Comparison of ENCODE assay signal across 10 cellular contexts in the genomic region with DNA sequence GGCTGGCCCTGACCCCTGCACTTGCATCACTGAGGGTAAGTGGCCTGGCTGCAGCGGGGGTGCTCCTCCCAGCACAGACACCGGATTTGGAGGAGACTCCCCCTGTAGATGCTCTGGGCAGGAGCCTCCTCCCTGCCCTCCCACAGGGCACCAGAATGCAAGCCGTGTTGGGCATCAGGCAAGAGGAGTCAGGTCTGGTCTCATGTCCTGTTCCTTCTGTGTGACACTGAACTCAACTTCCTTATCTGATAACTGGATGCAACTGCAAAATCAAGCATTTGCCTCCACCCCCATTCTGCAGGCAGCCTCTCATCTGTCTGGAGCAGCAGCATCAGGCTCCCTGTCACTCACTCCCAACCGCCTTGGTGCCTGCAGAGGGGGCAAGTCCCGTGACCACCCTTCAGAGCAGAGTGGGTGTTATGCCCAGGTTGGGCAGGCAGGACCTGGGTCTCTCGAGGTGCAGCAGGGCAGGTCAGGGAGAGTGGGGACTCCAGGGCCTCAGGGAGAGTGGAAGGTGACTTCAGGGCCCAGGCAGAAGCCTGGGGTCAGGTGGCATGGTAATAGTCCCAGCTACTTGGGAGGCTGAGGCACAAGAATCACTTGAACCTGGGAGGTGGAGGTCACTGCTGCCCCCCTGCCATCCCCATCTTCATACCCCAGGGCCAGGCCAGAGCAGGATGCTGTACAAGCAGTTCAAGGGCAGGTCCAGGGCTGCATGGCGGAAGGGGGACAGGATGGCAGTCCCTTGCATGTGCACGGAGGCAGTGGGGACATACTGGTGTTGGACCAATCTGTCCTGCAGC. TPM values are rescaled to one million over a fixed set of nuclear protein-coding genes. Genes with fewer than 3 reads are reported as not detected.
DNase-seq lines count a peak whose midpoint lies in the region; ATAC-seq, FAIRE-seq and TF ChIP-seq lines count a peak whose summit lies in the region.
"Had no signal": no experiment of that assay in that cellular context is flagged by ENCODE, and none has a peak within 500 bp of the region (broad histone marks: within the 10 kb centered on the region; RNA-seq: fewer than 3 reads in every experiment).

No MANE protein-coding gene starts in this region.

- H3K27me3 ChIP-seq in H7 (ENCODE audit: control insufficient read depth, insufficient read depth, low read length) (no peaks in the 10 kb centered on the region), esophagus muscularis mucosa (no peaks in the 10 kb centered on the region), pancreas (no peaks in the 10 kb centered on the region)

- H3K27ac ChIP-seq in RWPE1 (peak overlapping the region; percentile 58), esophagus muscularis mucosa (replicated peaks in 1 of 4) (peak overlapping the region in 3 of 4 donors; percentile 16 to 39 (median 23)), pancreas (peak overlapping the region in 3 of 4 donors; percentile 2 to 17 (median 13))

- intact Hi-C loops in esophagus muscularis mucosa (cut with DNase I) (loop anchor here (10.0 kb wide), 1 partner anchor 339 kb away; no protein-coding TSS in a partner anchor), pancreas (cut with DNase I) (no loop called here), lower leg skin (cut with DNase I; ENCODE audit: low total_unique reads) (no loop called here)

- no peak for FAIRE-seq in pancreas (lab: Jason Lieb, UNC)

- H3K36me3 Mint-ChIP-seq in stimulated activated naive B cell treated with anti-CD40 and anti-IgM and Interleukin-4, amounts not matched to agents 10 μg/mL and 1 μg/mL and 100 μg/mL, for 72 hours: no peaks in the 10 kb centered on the region

- TF ChIP-seq CTCF in RWPE1 (conservative IDR thresholded peaks at IDR 0.05; ENCODE audit: low read depth) (no peak), esophagus muscularis mucosa (IDR thresholded peaks at IDR 0.05) (no peak), pancreas (IDR thresholded peaks at IDR 0.05) (no peak), lower leg skin (IDR thresholded peaks at IDR 0.05) (no peak)

- H3K27ac Mint-ChIP-seq in stimulated activated naive B cell treated with anti-CD40 and anti-IgM and Interleukin-4, amounts not matched to agents 10 μg/mL and 1 μg/mL and 100 μg/mL, for 72 hours: no peak overlapping the region

- no peak for TF ChIP-seq EP300 in esophagus muscularis mucosa (IDR thresholded peaks at IDR 0.05)

- POLR2A ChIA-PET in RWPE1 (lab: Yijun Ruan, JAX; ENCODE audit: low non-redundant PET): interaction anchor here (1.0 kb wide), 2 partner anchors 10 to 49 kb away, joined by 3 read pairs; partner anchors contain the start of gene RPL29

- no peaks in the 10 kb centered on the region for H3K9me3 Mint-ChIP-seq in stimulated activated naive B cell treated with anti-CD40 and anti-IgM and Interleukin-4, amounts not matched to agents 10 μg/mL and 1 μg/mL and 100 μg/mL, for 72 hours

- DNase-seq in H7: peak; percentile 71
- no peak for DNase-seq in RWPE1 (ENCODE audit: low spot score)
- no peak for DNase-seq in esophagus muscularis mucosa (ENCODE audit: extremely low spot score)
- no peak for DNase-seq in pancreas
- no peak for DNase-seq in stimulated activated naive B cell treated with anti-CD40 and anti-IgM and Interleukin-4, amounts not matched to agents 10 μg/mL and 1 μg/mL and 100 μg/mL, for 72 hours
- DNase-seq in lower leg skin (ENCODE audit: low spot score in 2 of 2): no peak
- DNase-seq: activated CD4-positive, alpha-beta T cell treated with anti-CD3 and anti-CD28 coated beads, Interleukin-2, amount 50 U/mL, for 4 hours; Caco-2 had no signal

- peaks cover 5 to 19% of the 10 kb centered on the region in 2 donors for H3K27me3 Mint-ChIP-seq in stimulated activated naive B cell treated with anti-CD40 and anti-IgM and Interleukin-4, amounts not matched to agents 10 μg/mL and 1 μg/mL and 100 μg/mL, for 72 hours

- TF ChIP-seq POLR2A in esophagus muscularis mucosa (IDR thresholded peaks at IDR 0.05; ENCODE audit: low read depth) (no peak), lower leg skin (IDR thresholded peaks at IDR 0.05) (no peak)

- ATAC-seq in pancreas: peak in 3 of 4 donors; percentile 3 to 21 (median 18)
- ATAC-seq in GM18502 (IDR thresholded peaks at IDR 0.05; ENCODE audit: poor library complexity, unreplicated experiment): no peak
- no peak for ATAC-seq in stimulated activated naive B cell treated with anti-CD40 and anti-IgM and Interleukin-4, amounts not matched to agents 10 μg/mL and 1 μg/mL and 100 μg/mL, for 72 hours (replicated peaks)
- no peak for ATAC-seq in HG02981 (IDR thresholded peaks at IDR 0.05; ENCODE audit: unreplicated experiment)

- peaks cover 27 to 34% (median 32%) of the 10 kb centered on the region in 4 donors for H3K4me1 ChIP-seq in esophagus muscularis mucosa
- H3K4me1 ChIP-seq in pancreas: peaks cover 4 to 11% (median 6%) of the 10 kb centered on the region in 3 donors
- H3K4me1 ChIP-seq: Caco-2 had no signal

- no peak overlapping the region for H3K4me3 ChIP-seq in H7 (ENCODE audit: insufficient read depth, low read depth, low read length)
- no peak overlapping the region for H3K4me3 ChIP-seq in esophagus muscularis mucosa
- peak overlapping the region in 1 of 4 donors; percentile 9 for H3K4me3 ChIP-seq in pancreas
- no peak overlapping the region for H3K4me3 ChIP-seq in lower leg skin (ENCODE audit: low read depth, poor library complexity, severe bottlenecking)

- H3K9me3 ChIP-seq in esophagus muscularis mucosa (no peaks in the 10 kb centered on the region), pancreas (no peaks in the 10 kb centered on the region)
- H3K9me3 ChIP-seq: Caco-2 had no signal

- H3K4me1 Mint-ChIP-seq in stimulated activated naive B cell treated with anti-CD40 and anti-IgM and Interleukin-4, amounts not matched to agents 10 μg/mL and 1 μg/mL and 100 μg/mL, for 72 hours: peaks cover 14 to 23% of the 10 kb centered on the region in 2 donors

- 55% methylated on average over 6 of the region's 8 CpGs for WGBS in esophagus muscularis mucosa
- WGBS in pancreas, 2 donors: 56 to 64% methylated on average over 8 of the region's 8 CpGs
- WGBS in lower leg skin, 2 donors: 50 to 65% methylated on average over 4 to 6 of the region's 8 CpGs

- H3K36me3 ChIP-seq in H7 (replicated peaks; ENCODE audit: control insufficient read depth, insufficient read depth, low read length) (no peaks in the 10 kb centered on the region), esophagus muscularis mucosa (no peaks in the 10 kb centered on the region), pancreas (no peaks in the 10 kb centered on the region)

- CTCF ChIA-PET in RWPE1 (lab: Yijun Ruan, JAX): interaction anchor here (1.0 kb wide), 1 partner anchor 47 kb away, joined by 4 read pairs; no protein-coding TSS in a partner anchor

- H3K4me3 Mint-ChIP-seq in stimulated activated naive B cell treated with anti-CD40 and anti-IgM and Interleukin-4, amounts not matched to agents 10 μg/mL and 1 μg/mL and 100 μg/mL, for 72 hours: no peak overlapping the region

RNA-seq across cellular contexts. Expression of gene RPL29, which starts 10.5 kb away (rescaled TPM):
- total RNA-seq in H7 (2014; rRNA removed; shearing (Covaris generic)): 1,001 and 1,107 TPM in 2 replicates
- total RNA-seq in esophagus muscularis mucosa (1,000 to 10,000 TPM in 3 of 4 donors, 100 to 1,000 TPM in 1; 786 to 1,908 (median 1,382) TPM), pancreas (1,000 to 10,000 TPM in 2 of 6 donors, 100 to 1,000 TPM in 4; 643 to 1,285 (median 890) TPM), lower leg skin (1,000 to 10,000 TPM; 1,729 to 2,645 (median 2,120) TPM)
- polyA plus RNA-seq in pancreas: 1,000 to 10,000 TPM; 1,152 to 1,829 TPM

RNA-seq across cellular contexts. Expression of gene ACY1, which starts 22.9 kb away (rescaled TPM):
- total RNA-seq in H7 (2014; rRNA removed; shearing (Covaris generic)): 97.7 and 101 TPM in 2 replicates
- total RNA-seq in esophagus muscularis mucosa (10 to 100 TPM in 3 of 4 donors, 1 to 10 TPM in 1; 10.0 to 19.2 (median 15.8) TPM), pancreas (10 to 100 TPM in 4 of 6 donors, 1 to 10 TPM in 2; 5.7 to 16.8 (median 14.2) TPM), lower leg skin (10 to 100 TPM; 16.2 to 44.2 (median 30.5) TPM)
- polyA plus RNA-seq in pancreas: 10 to 100 TPM; 15.8 to 21.5 TPM

RNA-seq across cellular contexts. Expression of gene ABHD14A, which starts 31.4 kb away (rescaled TPM):
- 7.5 and 7.7 TPM in 2 replicates for total RNA-seq in H7 (2014; rRNA removed; shearing (Covaris generic))
- total RNA-seq in esophagus muscularis mucosa: 10 to 100 TPM in 3 of 4 donors, 1 to 10 TPM in 1; 10.0 to 22.3 (median 15.8) TPM
- 10 to 100 TPM in 2 of 6 donors, 1 to 10 TPM in 4; 5.9 to 11.2 (median 9.0) TPM for total RNA-seq in pancreas
- polyA plus RNA-seq in pancreas: 10 to 100 TPM; 30.5 to 36.3 TPM
- 10 to 100 TPM in 1 of 4 donors, 1 to 10 TPM in 3; 2.2 to 14.8 (median 5.0) TPM for total RNA-seq in lower leg skin

RNA-seq across cellular contexts. Expression of gene ABHD14B, which starts 32.4 kb away (rescaled TPM):
- 20.8 and 24.3 TPM in 2 replicates for total RNA-seq in H7 (2014; rRNA removed; shearing (Covaris generic))
- total RNA-seq in esophagus muscularis mucosa: 10 to 100 TPM; 41.8 to 49.5 (median 46.9) TPM
- total RNA-seq in pancreas: 10 to 100 TPM; 26.6 to 37.9 (median 31.8) TPM
- 10 to 100 TPM; 42.7 to 50.1 TPM for polyA plus RNA-seq in pancreas
- total RNA-seq in lower leg skin: 10 to 100 TPM; 35.0 to 69.4 (median 51.9) TPM

RNA-seq across cellular contexts. Expression of gene PCBP4, which starts 39.0 kb away (rescaled TPM):
- 29.4 and 48.1 TPM in 2 replicates for total RNA-seq in H7 (2014; rRNA removed; shearing (Covaris generic))
- total RNA-seq in esophagus muscularis mucosa: 100 to 1,000 TPM in 2 of 4 donors, 10 to 100 TPM in 2; 54.4 to 378 (median 139) TPM
- 10 to 100 TPM; 10.7 to 19.8 (median 14.5) TPM for total RNA-seq in pancreas
- polyA plus RNA-seq in pancreas: 10 to 100 TPM; 43.3 to 55.2 TPM
- 10 to 100 TPM; 25.5 to 46.7 (median 29.2) TPM for total RNA-seq in lower leg skin

Comparison
In these comparisons a context has a peak if more than half of its experiments do, and no peak if none do; other contexts are left out.
1. ATAC-seq: peak in pancreas (3 of 4); none in GM18502 (single experiment), stimulated activated naive B cell treated with anti-CD40 and anti-IgM and Interleukin-4, amounts not matched to agents 10 μg/mL and 1 μg/mL and 100 μg/mL, for 72 hours (0 of 2) and HG02981 (single experiment).
2. Peak in every context shown above with its lines, with median percentiles within 50 percentile points of each other: H3K27ac ChIP-seq.